ENCODE assay signal across 22 cellular contexts in genomic region chr4:171390626-171391025, GRCh38.
DNase-seq lines count a peak whose midpoint lies in the region; FAIRE-seq and TF ChIP-seq lines count a peak whose summit lies in the region.
"Had no signal": no experiment of that assay in that cellular context is flagged by ENCODE, and none has a peak within 500 bp of the region (broad histone marks: within the 10 kb centered on the region; RNA-seq: fewer than 3 reads in every experiment).

No MANE protein-coding gene starts in this region.

- peak; percentile 72 for FAIRE-seq in D721Med (lab: Jason Lieb, UNC)
- FAIRE-seq: H1 had no signal

- no peak for TF ChIP-seq POLR2A in lower leg skin (IDR thresholded peaks at IDR 0.05)

- WGBS in lower leg skin, 2 donors, result 42 to 61% methylated on average over 3 of the region's 3 CpGs

- TF ChIP-seq CTCF in D721Med (IDR thresholded peaks at IDR 0.05; ENCODE audit: insufficient read depth, missing control alignments) (no peak), lower leg skin (IDR thresholded peaks at IDR 0.05) (no peak)

- no peak overlapping the region for H3K4me3 ChIP-seq in lower leg skin (ENCODE audit: low read depth, poor library complexity, severe bottlenecking)

- intact Hi-C loops in lower leg skin (cut with DNase I; ENCODE audit: low total_unique reads), result no loop called here

- DNase-seq in DMS53 (lab: John Stamatoyannopoulos, UW), result peak; percentile 1
- no peak for DNase-seq in DMS53 treated with DMSO at 0.1 percent for 48 hours (lab: John Stamatoyannopoulos, UW; ENCODE audit: unreplicated experiment)
- no peak for DNase-seq in D721Med (ENCODE audit: insufficient read length, low spot score)
- DNase-seq in NCI-H524 treated with DMSO at 0.1 percent for 48 hours (lab: John Stamatoyannopoulos, UW), result peak; percentile 19
- peak; percentile 34 for DNase-seq in dedifferentiated amniotic fluid mesenchymal stem cell (ENCODE audit: extremely low spot score)
- DNase-seq in AG08395 (ENCODE audit: low spot score), result no peak
- no peak for DNase-seq in lower leg skin (ENCODE audit: low spot score in 2 of 2)
- no peak for DNase-seq in activated CD8-positive, alpha-beta memory T cell treated with anti-CD3 and anti-CD28 coated beads for 24 hours
- DNase-seq: 8988T; BE2C; Calu3; CD4-positive, CD25-positive, alpha-beta regulatory T cell; DND-41; KBM-7; MV-4-11; NCI-H146; NCI-H2029 treated with DMSO at 0.1 percent for 48 hours; NCI-H2227 treated with DMSO at 0.1 percent for 48 hours; NCI-H774; SW 1271; T-helper 2 cell had no signal

Comparison
In these comparisons a context has a peak if more than half of its experiments do, and no peak if none do; other contexts are left out.
1. DNase-seq: peak in DMS53 (single experiment), NCI-H524 treated with DMSO at 0.1 percent for 48 hours (single experiment) and dedifferentiated amniotic fluid mesenchymal stem cell (single experiment); none in DMS53 treated with DMSO at 0.1 percent for 48 hours (single experiment), D721Med (single experiment), AG08395 (single experiment), lower leg skin (0 of 2) and activated CD8-positive, alpha-beta memory T cell treated with anti-CD3 and anti-CD28 coated beads for 24 hours (single experiment).